ENCODE assay signal across 9 cellular contexts in genomic region chr10:93352638-93353383, GRCh38.
DNase-seq lines count a peak whose midpoint lies in the region; ATAC-seq and TF ChIP-seq lines count a peak whose summit lies in the region.
"Had no signal": no experiment of that assay in that cellular context is flagged by ENCODE, and none has a peak within 500 bp of the region (broad histone marks: within the 10 kb centered on the region; RNA-seq: fewer than 3 reads in every experiment).

No MANE protein-coding gene starts in this region.

- TF ChIP-seq POLR2A in spleen (IDR thresholded peaks at IDR 0.05): no peak

- no peak overlapping the region for H3K27ac ChIP-seq in spleen

- H3K9me3 ChIP-seq in spleen: no peaks in the 10 kb centered on the region

- intact Hi-C loops in spleen (cut with DNase I; ENCODE audit: low total_unique reads): loop anchor here (2.0 to 10.0 kb wide), 2 partner anchors 238 to 272 kb away; no protein-coding TSS in a partner anchor

- no peaks in the 10 kb centered on the region for H3K4me1 ChIP-seq in spleen

- WGBS in spleen, 5 donors: 52 to 64% (median 59%) methylated on average over 6 of the region's 6 CpGs

- no peak for ATAC-seq in GM19452 (IDR thresholded peaks at IDR 0.05; ENCODE audit: unreplicated experiment)
- no peak for ATAC-seq in GM18502 (IDR thresholded peaks at IDR 0.05; ENCODE audit: poor library complexity, unreplicated experiment)
- no peak for ATAC-seq in GM19463 (IDR thresholded peaks at IDR 0.05; ENCODE audit: unreplicated experiment)
- ATAC-seq: T-cell had no signal

- peaks cover 0 to 74% (median 5%) of the 10 kb centered on the region in 6 donors for H3K36me3 ChIP-seq in spleen

- TF ChIP-seq CTCF in spleen (IDR thresholded peaks at IDR 0.05 in 8 of 11, conservative IDR thresholded peaks at IDR 0.05 in 3 of 11): peak in 10 of 11 experiments; percentile 38 to 82 (median 66)

- H3K4me3 ChIP-seq in spleen: no peak overlapping the region

- peaks cover 0 to 9% (median 0%) of the 10 kb centered on the region in 7 donors for H3K27me3 ChIP-seq in spleen (replicated peaks in 1 of 7)

- DNase-seq in DMS53 (lab: John Stamatoyannopoulos, UW) (peak; percentile 65), HT1080 (ENCODE audit: low read depth) (peak; percentile 36), SW480 (ENCODE audit: low spot score) (peak; percentile 20), germinal center (ENCODE audit: low spot score) (peak; percentile 45), spleen (no peak)
